In genomic region chr10:110870823-110871235, GRCh38 we compare ENCODE assay signal across 8 cellular contexts. TPM values are rescaled to one million over a fixed set of nuclear protein-coding genes. Genes with fewer than 3 reads are reported as not detected.
DNase-seq lines count a peak whose midpoint lies in the region; ATAC-seq and TF ChIP-seq lines count a peak whose summit lies in the region.

No MANE protein-coding gene starts in this region.

- no peak for TF ChIP-seq CTCF in RWPE1 (conservative IDR thresholded peaks at IDR 0.05; ENCODE audit: low read depth)
- TF ChIP-seq CTCF in esophagus muscularis mucosa (IDR thresholded peaks at IDR 0.05), result no peak
- no peak for TF ChIP-seq CTCF in progenitor cell of endocrine pancreas (IDR thresholded peaks at IDR 0.05; ENCODE audit: unreplicated experiment)

- H3K4me3 ChIP-seq in esophagus muscularis mucosa, result peak overlapping the region; percentile 96 to 100 (median 99)

- H3K9ac ChIP-seq in ES-I3 (ENCODE audit: low read depth, low read length), result peak overlapping the region; percentile 77

- no peak for TF ChIP-seq POLR2A in esophagus muscularis mucosa (IDR thresholded peaks at IDR 0.05; ENCODE audit: low read depth)

- H3K4me1 ChIP-seq in ES-I3 (ENCODE audit: insufficient read depth, low read length) (peaks cover 10% of the 10 kb centered on the region), esophagus muscularis mucosa (peaks cover 15 to 38% (median 35%) of the 10 kb centered on the region in 4 donors)

- H3K27ac ChIP-seq in RWPE1 (peak overlapping the region; percentile 97), esophagus muscularis mucosa (replicated peaks in 1 of 4) (peak overlapping the region; percentile 97 to 100 (median 99))

- no peaks in the 10 kb centered on the region for H3K9me3 Mint-ChIP-seq in progenitor cell of endocrine pancreas (ENCODE audit: low read depth)

- no peaks in the 10 kb centered on the region for H3K27me3 ChIP-seq in esophagus muscularis mucosa

- peak overlapping the region; percentile 81 for H3K27ac Mint-ChIP-seq in progenitor cell of endocrine pancreas

- ATAC-seq in HG02642 (IDR thresholded peaks at IDR 0.05; ENCODE audit: poor library complexity, unreplicated experiment) (no peak), HG03457 (IDR thresholded peaks at IDR 0.05; ENCODE audit: unreplicated experiment) (no peak)

- no peak for DNase-seq in RWPE1 (ENCODE audit: low spot score)
- DNase-seq in esophagus muscularis mucosa (ENCODE audit: extremely low spot score), result no peak
- DNase-seq in progenitor cell of endocrine pancreas (ENCODE audit: low spot score, unreplicated experiment), result no peak
- no peak for DNase-seq in SW480 (ENCODE audit: low spot score)
- no peak for DNase-seq in stimulated activated CD4-positive, alpha-beta T cell treated with anti-CD3 and anti-CD28 coated beads, Interleukin-2, amount 100 ng/mL, for 24 hours

- H3K4me1 Mint-ChIP-seq in progenitor cell of endocrine pancreas (ENCODE audit: low read depth), result peaks cover 30% of the 10 kb centered on the region

- CTCF ChIA-PET in RWPE1 (lab: Yijun Ruan, JAX), result interaction anchor here (0.7 to 0.8 kb wide), 2 partner anchors 1267 to 1592 kb away, joined by 3 read pairs; no protein-coding TSS in a partner anchor

- H3K4me3 Mint-ChIP-seq in progenitor cell of endocrine pancreas (ENCODE audit: low read depth), result peak overlapping the region; percentile 89

- H3K27me3 Mint-ChIP-seq in progenitor cell of endocrine pancreas, result no peaks in the 10 kb centered on the region

- POLR2A ChIA-PET in RWPE1 (lab: Yijun Ruan, JAX; ENCODE audit: low non-redundant PET), result no interaction called here

- H3K36me3 Mint-ChIP-seq in progenitor cell of endocrine pancreas (ENCODE audit: insufficient read depth), result peaks cover 2% of the 10 kb centered on the region

- H3K36me3 ChIP-seq in ES-I3 (ENCODE audit: insufficient read depth, low read length) (no peaks in the 10 kb centered on the region), esophagus muscularis mucosa (no peaks in the 10 kb centered on the region)

- intact Hi-C loops in esophagus muscularis mucosa (cut with DNase I), result loop anchor here (5.0 kb wide), 3 partner anchors 44 to 69 kb away; partner anchors contain the start of genes BBIP1 and SHOC2

- H3K9me3 ChIP-seq in ES-I3 (ENCODE audit: control insufficient read depth, insufficient read depth, low read length) (no peaks in the 10 kb centered on the region), esophagus muscularis mucosa (no peaks in the 10 kb centered on the region)

- 81% methylated on average over 10 of the region's 10 CpGs for WGBS in esophagus muscularis mucosa

- no peak for TF ChIP-seq EP300 in esophagus muscularis mucosa (IDR thresholded peaks at IDR 0.05)

RNA-seq across cellular contexts. Expression of gene PDCD4, which starts 0.9 kb away (rescaled TPM):
- total RNA-seq in esophagus muscularis mucosa (10 to 100 TPM; 65.6 to 97.7 (median 78.3) TPM), progenitor cell of endocrine pancreas (152 and 172 TPM in 2 replicates)

RNA-seq across cellular contexts. Expression of gene BBIP1, which starts 48.2 kb away (rescaled TPM):
- total RNA-seq in esophagus muscularis mucosa, result 10 to 100 TPM; 17.6 to 29.5 (median 27.0) TPM
- 26.8 and 29.9 TPM in 2 replicates for total RNA-seq in progenitor cell of endocrine pancreas

RNA-seq across cellular contexts. Expression of gene SHOC2, which starts 48.6 kb away (rescaled TPM):
- total RNA-seq in esophagus muscularis mucosa (10 to 100 TPM; 45.7 to 72.7 (median 55.3) TPM), progenitor cell of endocrine pancreas (45.9 and 47.5 TPM in 2 replicates)
